Comparison of ENCODE assay signal across 8 cellular contexts in the genomic region with DNA sequence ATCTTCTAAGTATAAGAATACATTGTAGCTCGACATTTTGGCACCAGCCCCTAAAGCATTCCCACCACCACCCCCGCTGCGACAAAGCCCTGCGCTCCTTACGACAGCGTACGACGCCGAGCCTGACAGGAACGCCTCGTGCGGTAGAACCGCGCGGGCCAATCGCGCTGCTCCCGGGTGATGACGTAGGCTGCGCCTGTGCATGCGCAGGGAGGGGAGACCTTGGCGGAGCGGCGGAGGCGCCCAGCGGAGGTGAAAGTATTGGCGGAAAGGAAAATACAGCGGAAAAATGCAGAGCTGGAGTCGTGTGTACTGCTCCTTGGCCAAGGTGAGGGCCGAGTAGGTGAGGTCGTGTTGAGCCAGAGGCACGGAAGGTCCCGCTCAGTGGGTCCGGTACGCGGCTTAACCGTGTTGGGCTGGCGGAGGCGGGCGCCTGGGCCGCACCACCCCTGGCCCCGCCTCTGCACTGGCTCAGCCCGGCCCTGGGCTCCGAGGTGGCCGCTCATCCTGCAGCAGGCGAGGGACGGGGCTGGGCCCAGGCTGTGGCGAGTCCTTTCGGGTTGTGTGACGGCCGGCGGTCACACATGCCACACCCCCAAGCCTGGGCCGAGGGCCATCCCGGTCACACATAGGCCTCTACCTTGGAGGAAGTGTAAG. TPM values are rescaled to one million over a fixed set of nuclear protein-coding genes. Genes with fewer than 3 reads are reported as not detected.
A peak's percentile ranks its signal among the peaks of the same experiment; 100 is the strongest.
DNase-seq lines count a peak whose midpoint lies in the region; ATAC-seq and TF ChIP-seq lines count a peak whose summit lies in the region.

A gene with protein sequence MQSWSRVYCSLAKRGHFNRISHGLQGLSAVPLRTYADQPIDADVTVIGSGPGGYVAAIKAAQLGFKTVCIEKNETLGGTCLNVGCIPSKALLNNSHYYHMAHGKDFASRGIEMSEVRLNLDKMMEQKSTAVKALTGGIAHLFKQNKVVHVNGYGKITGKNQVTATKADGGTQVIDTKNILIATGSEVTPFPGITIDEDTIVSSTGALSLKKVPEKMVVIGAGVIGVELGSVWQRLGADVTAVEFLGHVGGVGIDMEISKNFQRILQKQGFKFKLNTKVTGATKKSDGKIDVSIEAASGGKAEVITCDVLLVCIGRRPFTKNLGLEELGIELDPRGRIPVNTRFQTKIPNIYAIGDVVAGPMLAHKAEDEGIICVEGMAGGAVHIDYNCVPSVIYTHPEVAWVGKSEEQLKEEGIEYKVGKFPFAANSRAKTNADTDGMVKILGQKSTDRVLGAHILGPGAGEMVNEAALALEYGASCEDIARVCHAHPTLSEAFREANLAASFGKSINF (plus strand): TSS at position 222 of the 657 bp plus-strand sequence. CDS start 68 bp downstream, at position 290.

- TF ChIP-seq EP300 in Ishikawa (IDR thresholded peaks at IDR 0.05; ENCODE audit: borderline replicate concordance): no peak

- intact Hi-C loops in PC-9 (cut with micrococcal nuclease; ENCODE audit: unreplicated experiment): loop anchor here (5.0 kb wide), 2 partner anchors 256 to 384 kb away; no protein-coding TSS in a partner anchor

- H3K36me3 ChIP-seq in PC-9 (ENCODE audit: low read depth) (peaks cover 26% of the 10 kb centered on the region), muscle layer of colon (ENCODE audit: insufficient read depth, low read length) (peaks cover 14% of the 10 kb centered on the region)

- H3K4me3 ChIP-seq in PC-9: peak within 1 kb of the TSS; percentile 61
- peak within 1 kb of the TSS; percentile 75 to 100 for H3K4me3 ChIP-seq in muscle layer of colon (ENCODE audit: low read depth in 1 of 2, low read length in 2 of 2)

- peak; percentile 98 for ATAC-seq in GM21529 (IDR thresholded peaks at IDR 0.05; ENCODE audit: unreplicated experiment)

- no peak for TF ChIP-seq RAD21 in Ishikawa (IDR thresholded peaks at IDR 0.05; ENCODE audit: low read depth)

- POLR2A ChIA-PET in PC-9 (lab: Charles Lee; ENCODE audit: unreplicated experiment): interaction anchor here (0.7 to 0.8 kb wide), 2 partner anchors 14 to 148 kb away, joined by 5 read pairs; no protein-coding TSS in a partner anchor

- no peaks in the 10 kb centered on the region for H3K27me3 ChIP-seq in PC-9 (ENCODE audit: insufficient read depth, low read depth)
- H3K27me3 ChIP-seq in muscle layer of colon (ENCODE audit: control insufficient read depth in 1 of 2, insufficient read depth in 2 of 2, low read length in 2 of 2): no peaks in the 10 kb centered on the region

- H3K4me2 ChIP-seq in PC-9: peak within 1 kb of the TSS; percentile 97

- DNase-seq in DMS 273 treated with DMSO at 0.1 percent for 48 hours (lab: John Stamatoyannopoulos, UW): peak; percentile 88
- DNase-seq in PC-9: peak; percentile 79 to 92
- peak; percentile 94 for DNase-seq in activated T-cell treated with anti-CD3 and anti-CD28 coated beads, Interleukin-2, amount 50 U/mL, for 1 hour
- peak; percentile 96 to 97 for DNase-seq in erythroblast (lab: John Stamatoyannopoulos, UW)
- DNase-seq in stimulated activated CD8-positive, alpha-beta memory T cell treated with anti-CD3 and anti-CD28 coated beads, Interleukin-7, amount 100 ng/mL, for 24 hours (ENCODE audit: low read depth): peak; percentile 81

- H3K9me3 ChIP-seq in PC-9 (ENCODE audit: insufficient read depth, low read depth) (no peaks in the 10 kb centered on the region), muscle layer of colon (ENCODE audit: low read length) (no peaks in the 10 kb centered on the region)

- TF ChIP-seq POLR2A in erythroblast (IDR thresholded peaks at IDR 0.05; ENCODE audit: low read length): peak; percentile 96

- peak within 1 kb of the TSS; percentile 92 for H2AFZ ChIP-seq in PC-9

- no TSS peak for BruUV-seq in PC-9 (replicated peaks; lab: Mats Ljungman, UMichigan)

- no peaks in the 10 kb centered on the region for H3K9me2 ChIP-seq in PC-9 (ENCODE audit: insufficient read depth)

- H3K27ac ChIP-seq in PC-9 (peak within 1 kb of the TSS; percentile 93), muscle layer of colon (ENCODE audit: low read depth, low read length) (peak within 1 kb of the TSS; percentile 98)

- no peak for TF ChIP-seq CTCF in PC-9 (conservative IDR thresholded peaks at IDR 0.05)

- H4K20me1 ChIP-seq in PC-9 (ENCODE audit: insufficient read depth): no peaks in the 10 kb centered on the region

- peak within 1 kb of the TSS; percentile 99 for H3K9ac ChIP-seq in muscle layer of colon (ENCODE audit: low read length)

- CTCF ChIA-PET in PC-9 (lab: Charles Lee): interaction anchor here (1.0 to 1.5 kb wide), 4 partner anchors 12 to 62 kb away, joined by 3 to 11 read pairs (median 6); no protein-coding TSS in a partner anchor

- peaks cover 8% of the 10 kb centered on the region for H3F3A ChIP-seq in PC-9 (ENCODE audit: insufficient read depth, low read depth)

- peaks cover 44% of the 10 kb centered on the region for H3K79me2 ChIP-seq in PC-9 (ENCODE audit: low read depth)

- H3K4me1 ChIP-seq in PC-9 (replicated peaks; ENCODE audit: insufficient read depth): peaks cover 29% of the 10 kb centered on the region
- peaks cover 49% of the 10 kb centered on the region for H3K4me1 ChIP-seq in muscle layer of colon (ENCODE audit: insufficient read depth, low read length)

TF ChIP-seq in Ishikawa, 13 proteins besides CTCF, POLR2A, EP300 and RAD21:
- TF ChIP-seq TCF12 (IDR thresholded peaks at IDR 0.05; ENCODE audit: low read depth) (peak; percentile 55; the same call in 1 of the 2 replicates), NFIC (IDR thresholded peaks at IDR 0.05) (no peak), TAF1 (IDR thresholded peaks at IDR 0.05; ENCODE audit: low read depth) (peak; percentile 70), EGR1 (IDR thresholded peaks at IDR 0.05) (0 out of 2 replicates have a peak, but pooled peaks have one; percentile 46), CREB1 (IDR thresholded peaks at IDR 0.05; ENCODE audit: low read depth) (peak; percentile 85), TEAD4 (IDR thresholded peaks at IDR 0.05) (0 out of 2 replicates have a peak, but pooled peaks have one; percentile 22)
- TF ChIP-seq, protein P1, sequence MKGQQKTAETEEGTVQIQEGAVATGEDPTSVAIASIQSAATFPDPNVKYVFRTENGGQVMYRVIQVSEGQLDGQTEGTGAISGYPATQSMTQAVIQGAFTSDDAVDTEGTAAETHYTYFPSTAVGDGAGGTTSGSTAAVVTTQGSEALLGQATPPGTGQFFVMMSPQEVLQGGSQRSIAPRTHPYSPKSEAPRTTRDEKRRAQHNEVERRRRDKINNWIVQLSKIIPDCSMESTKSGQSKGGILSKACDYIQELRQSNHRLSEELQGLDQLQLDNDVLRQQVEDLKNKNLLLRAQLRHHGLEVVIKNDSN (IDR thresholded peaks at IDR 0.05): no peak; the same call in 1 of the 2 replicates
- TF ChIP-seq, protein P2, sequence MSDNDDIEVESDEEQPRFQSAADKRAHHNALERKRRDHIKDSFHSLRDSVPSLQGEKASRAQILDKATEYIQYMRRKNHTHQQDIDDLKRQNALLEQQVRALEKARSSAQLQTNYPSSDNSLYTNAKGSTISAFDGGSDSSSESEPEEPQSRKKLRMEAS (IDR thresholded peaks at IDR 0.05): peak; percentile 90
- TF ChIP-seq, protein P3, sequence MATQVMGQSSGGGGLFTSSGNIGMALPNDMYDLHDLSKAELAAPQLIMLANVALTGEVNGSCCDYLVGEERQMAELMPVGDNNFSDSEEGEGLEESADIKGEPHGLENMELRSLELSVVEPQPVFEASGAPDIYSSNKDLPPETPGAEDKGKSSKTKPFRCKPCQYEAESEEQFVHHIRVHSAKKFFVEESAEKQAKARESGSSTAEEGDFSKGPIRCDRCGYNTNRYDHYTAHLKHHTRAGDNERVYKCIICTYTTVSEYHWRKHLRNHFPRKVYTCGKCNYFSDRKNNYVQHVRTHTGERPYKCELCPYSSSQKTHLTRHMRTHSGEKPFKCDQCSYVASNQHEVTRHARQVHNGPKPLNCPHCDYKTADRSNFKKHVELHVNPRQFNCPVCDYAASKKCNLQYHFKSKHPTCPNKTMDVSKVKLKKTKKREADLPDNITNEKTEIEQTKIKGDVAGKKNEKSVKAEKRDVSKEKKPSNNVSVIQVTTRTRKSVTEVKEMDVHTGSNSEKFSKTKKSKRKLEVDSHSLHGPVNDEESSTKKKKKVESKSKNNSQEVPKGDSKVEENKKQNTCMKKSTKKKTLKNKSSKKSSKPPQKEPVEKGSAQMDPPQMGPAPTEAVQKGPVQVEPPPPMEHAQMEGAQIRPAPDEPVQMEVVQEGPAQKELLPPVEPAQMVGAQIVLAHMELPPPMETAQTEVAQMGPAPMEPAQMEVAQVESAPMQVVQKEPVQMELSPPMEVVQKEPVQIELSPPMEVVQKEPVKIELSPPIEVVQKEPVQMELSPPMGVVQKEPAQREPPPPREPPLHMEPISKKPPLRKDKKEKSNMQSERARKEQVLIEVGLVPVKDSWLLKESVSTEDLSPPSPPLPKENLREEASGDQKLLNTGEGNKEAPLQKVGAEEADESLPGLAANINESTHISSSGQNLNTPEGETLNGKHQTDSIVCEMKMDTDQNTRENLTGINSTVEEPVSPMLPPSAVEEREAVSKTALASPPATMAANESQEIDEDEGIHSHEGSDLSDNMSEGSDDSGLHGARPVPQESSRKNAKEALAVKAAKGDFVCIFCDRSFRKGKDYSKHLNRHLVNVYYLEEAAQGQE (IDR thresholded peaks at IDR 0.05; ENCODE audit: low read depth): no peak

RNA-seq across cellular contexts. Expression of the gene that starts here (rescaled TPM):
- 109 and 157 TPM in 2 replicates for total RNA-seq in PC-9 (2021)

Comparison
In these comparisons a context has a peak if more than half of its experiments do, and no peak if none do; other contexts are left out.
1. Peak in every context shown above with its lines: DNase-seq, ATAC-seq, H3K4me3 ChIP-seq and H3K27ac ChIP-seq.